ENCODE assay signal across 12 cellular contexts in the genomic region with DNA sequence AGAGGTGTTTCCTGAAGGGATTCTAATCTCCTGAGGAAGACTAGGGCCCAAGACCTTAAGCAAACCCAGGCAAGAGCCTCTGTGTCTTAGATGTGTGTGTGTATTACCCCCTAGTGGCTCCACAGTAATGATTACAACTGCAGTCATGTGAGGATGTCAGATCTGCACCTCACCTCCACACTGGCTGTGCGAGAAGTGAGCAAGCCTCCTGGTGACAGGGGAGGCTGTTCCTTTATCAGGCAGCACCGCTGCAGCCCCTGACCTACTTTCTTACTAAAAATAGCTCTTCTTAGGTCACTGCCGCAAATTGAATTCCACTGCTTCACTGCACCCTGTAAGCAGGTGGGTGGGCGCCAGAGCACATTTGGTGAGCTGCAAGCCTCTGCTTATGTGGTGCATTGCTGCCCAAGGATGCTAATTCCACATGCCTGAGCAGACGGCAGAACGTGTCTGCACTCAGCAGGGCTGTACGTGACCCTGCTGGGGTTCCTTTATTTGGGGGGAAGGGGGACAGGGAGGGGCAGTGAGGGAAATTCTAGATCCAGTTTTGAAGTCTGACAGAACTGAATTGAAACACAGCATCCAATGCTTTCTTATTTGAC.
A peak's percentile ranks its signal among the peaks of the same experiment; 100 is the strongest.
DNase-seq lines count a peak whose midpoint lies in the region; ATAC-seq, FAIRE-seq and TF ChIP-seq lines count a peak whose summit lies in the region.
"Had no signal": no experiment of that assay in that cellular context is flagged by ENCODE, and none has a peak within 500 bp of the region (broad histone marks: within the 10 kb centered on the region; RNA-seq: fewer than 3 reads in every experiment).

No MANE protein-coding gene starts in this region.

- H3K4me2 ChIP-seq in K562 (ENCODE audit: insufficient read depth, low read length), result no peak overlapping the region

- no peak for FAIRE-seq in K562 (lab: Jason Lieb, UNC)

- H2AFZ ChIP-seq in K562 (ENCODE audit: low read depth, low read length), result no peak overlapping the region

- no peaks in the 10 kb centered on the region for H3K27me3 ChIP-seq in K562 (ENCODE audit: control insufficient read depth in 2 of 2, insufficient read depth in 2 of 2, low read length in 2 of 2)
- H3K27me3 ChIP-seq: ovary had no signal

- H3K9me1 ChIP-seq in K562 (ENCODE audit: control insufficient read depth, insufficient read depth, low read length), result no peaks in the 10 kb centered on the region

- H3K4me1 ChIP-seq in K562 (replicated peaks in 1 of 2; ENCODE audit: control insufficient read depth in 2 of 2, insufficient read depth in 2 of 2, low read length in 2 of 2), result peaks cover 0 to 4% of the 10 kb centered on the region in 2 experiments; a peak in 2 of 5 replicates

- H3K79me2 ChIP-seq in K562 (ENCODE audit: control insufficient read depth, insufficient read depth, low read length), result no peaks in the 10 kb centered on the region

- DNase-seq in AG08396 (ENCODE audit: low spot score) (peak; percentile 32), K562 (ENCODE audit: extremely low read depth in 1 of 4, low spot score in 3 of 4) (peak in 3 of 4 experiments; percentile 17 to 35 (median 20)), iris pigment epithelial cell (ENCODE audit: low read depth) (peak; percentile 53), 8988T (no peak), posterior vena cava (ENCODE audit: low spot score) (no peak)
- DNase-seq in central memory CD4-positive, alpha-beta T cell, result no peak
- no peak for DNase-seq in activated naive CD4-positive, alpha-beta T cell treated with Interleukin-2 at 50 U/mL for 16 hours
- DNase-seq: activated effector memory CD4-positive, alpha-beta T cell treated with Interleukin-2 at 50 U/mL for 16 hours; DMS79; ovary had no signal

- TF ChIP-seq EP300 in K562 (IDR thresholded peaks at IDR 0.05; ENCODE audit: low read length), result no peak

- peak in 1 of 2 experiments; percentile 47; a peak in 1 of 4 replicates for TF ChIP-seq RAD21 in K562 (CRISPR knock-in tag; conservative IDR thresholded peaks at IDR 0.05 in 1 of 2, IDR thresholded peaks at IDR 0.05 in 1 of 2)

- TF ChIP-seq POLR2A in K562 (conservative IDR thresholded peaks at IDR 0.05), result no peak

- no peak overlapping the region for H3K4me3 ChIP-seq in K562
- H3K4me3 ChIP-seq: ovary, SK-N-MC had no signal

- peak; percentile 22 to 42 (median 32); a peak in 3 of 6 replicates for TF ChIP-seq CTCF in K562 (IDR thresholded peaks at IDR 0.05 in 2 of 3, conservative IDR thresholded peaks at IDR 0.05 in 1 of 3; ENCODE audit: insufficient read depth in 2 of 3, low read depth in 1 of 3, low read length in 3 of 3)

- 44% methylated on average over 7 of the region's 7 CpGs for WGBS in K562 (ENCODE audit: insufficient coverage, low coverage, missing lambda C conversion rate)

- CTCF ChIA-PET in K562 (lab: Yijun Ruan, JAX; ENCODE audit: low intra/inter-chr PET ratio), result interaction anchor here (0.6 kb wide), 1 partner anchor 299 kb away, joined by 3 read pairs; no protein-coding TSS in a partner anchor

- ATAC-seq in HG03520 (IDR thresholded peaks at IDR 0.05; ENCODE audit: unreplicated experiment) (peak; percentile 44), K562 (peak; percentile 83)

- no peak overlapping the region for H3K27ac ChIP-seq in K562 (ENCODE audit: extremely low read depth, low read depth, low read length)
- H3K27ac ChIP-seq: ovary, SK-N-MC had no signal

- H3K36me3 ChIP-seq in K562 (ENCODE audit: control insufficient read depth, insufficient read depth, low read length), result no peaks in the 10 kb centered on the region
- H3K36me3 ChIP-seq: ovary had no signal

- in situ Hi-C loops in K562 (cut with MboI), result no loop called here

- H4K20me1 ChIP-seq in K562 (replicated peaks; ENCODE audit: control insufficient read depth, insufficient read depth, low read length), result no peaks in the 10 kb centered on the region

- POLR2A ChIA-PET in K562 (lab: Yijun Ruan, JAX), result no interaction called here

- H3K9ac ChIP-seq in K562 (ENCODE audit: insufficient read depth in 1 of 2, low read depth in 2 of 2, low read length in 2 of 2), result no peak overlapping the region

- no peaks in the 10 kb centered on the region for H3K9me3 ChIP-seq in K562 (replicated peaks; ENCODE audit: control insufficient read depth, insufficient read depth, low read depth, low read length)
- H3K9me3 ChIP-seq: ovary had no signal

- no TSS peak for BruUV-seq in K562 (replicated peaks; lab: Mats Ljungman, UMichigan)

- intact Hi-C loops in K562 (cut with micrococcal nuclease), result no loop called here
- intact Hi-C loops in posterior vena cava (cut with DNase I), result no loop called here

TF ChIP-seq in K562, 482 proteins besides CTCF, POLR2A, EP300 and RAD21:
- TF ChIP-seq DNMT1 (IDR thresholded peaks at IDR 0.05) (no peak), L3MBTL2 (IDR thresholded peaks at IDR 0.05) (no peak), MEF2A (IDR thresholded peaks at IDR 0.05; ENCODE audit: control insufficient read depth, low read depth, low read length) (peak; percentile 54; the same call in 1 of the 2 replicates), ZNF282 (CRISPR knock-in tag; IDR thresholded peaks at IDR 0.05) (no peak), SPI1 (IDR thresholded peaks at IDR 0.05; ENCODE audit: borderline replicate concordance, low read depth, low read length) (no peak), BHLHE40 (IDR thresholded peaks at IDR 0.05; ENCODE audit: low read length) (0 out of 2 replicates have a peak, but pooled peaks have one; percentile 13)
- TF ChIP-seq, protein P1, sequence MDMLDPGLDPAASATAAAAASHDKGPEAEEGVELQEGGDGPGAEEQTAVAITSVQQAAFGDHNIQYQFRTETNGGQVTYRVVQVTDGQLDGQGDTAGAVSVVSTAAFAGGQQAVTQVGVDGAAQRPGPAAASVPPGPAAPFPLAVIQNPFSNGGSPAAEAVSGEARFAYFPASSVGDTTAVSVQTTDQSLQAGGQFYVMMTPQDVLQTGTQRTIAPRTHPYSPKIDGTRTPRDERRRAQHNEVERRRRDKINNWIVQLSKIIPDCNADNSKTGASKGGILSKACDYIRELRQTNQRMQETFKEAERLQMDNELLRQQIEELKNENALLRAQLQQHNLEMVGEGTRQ (CRISPR knock-in tag; IDR thresholded peaks at IDR 0.05), result no peak

Comparison
In these comparisons a context has a peak if more than half of its experiments do, and no peak if none do; other contexts are left out.
1. DNase-seq: peak in AG08396 (single experiment), K562 (3 of 4) and iris pigment epithelial cell (single experiment); none in central memory CD4-positive, alpha-beta T cell (single experiment), activated naive CD4-positive, alpha-beta T cell treated with Interleukin-2 at 50 U/mL for 16 hours (single experiment), 8988T (single experiment) and posterior vena cava (single experiment).